In the genomic region with DNA sequence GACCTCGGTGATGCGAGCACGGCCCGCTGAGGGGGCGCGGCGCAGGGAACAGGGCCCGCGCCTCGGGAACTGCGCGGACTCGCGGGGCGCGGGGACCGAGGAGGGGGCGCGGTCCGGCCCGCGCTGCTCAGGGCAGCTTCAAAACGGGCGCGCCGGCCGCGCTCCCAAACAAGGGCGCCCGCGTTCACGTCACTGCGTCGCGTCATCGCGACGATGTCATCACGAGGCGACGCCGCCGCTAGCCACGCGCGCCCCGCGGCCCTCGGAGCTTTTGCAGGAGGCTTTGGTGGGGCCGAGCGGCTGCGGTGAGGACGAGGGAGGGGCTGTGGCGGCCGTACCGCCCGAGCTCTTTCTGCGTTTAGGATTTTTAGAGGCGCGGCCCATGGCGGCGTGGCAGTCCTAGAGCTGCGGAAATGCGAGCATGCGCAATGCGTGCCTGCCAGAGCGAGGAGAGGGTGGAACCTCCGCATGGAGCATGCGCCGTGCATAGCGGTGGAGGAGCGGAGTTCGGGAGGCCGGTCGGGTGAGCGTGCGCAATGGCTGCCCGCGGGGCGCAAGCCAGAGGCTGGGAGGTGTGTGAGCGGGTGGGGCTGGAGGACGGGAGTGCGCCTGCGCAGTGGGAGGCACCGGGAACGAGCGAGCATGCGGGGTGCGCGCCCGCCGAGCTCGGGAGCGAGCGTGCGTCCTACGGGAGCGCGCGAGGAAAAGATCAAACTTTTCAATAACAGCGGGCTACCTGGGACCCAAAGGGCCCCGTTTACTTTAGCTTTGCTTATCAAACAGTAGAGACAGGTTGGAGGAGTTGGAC, we compare ENCODE assay signal across 1 cellular context.
A peak's percentile ranks its signal among the peaks of the same experiment; 100 is the strongest.
TF ChIP-seq lines count a peak whose summit lies in the region.

TSS of gene PPP2R3B (minus strand) at position 140 of the 808 bp plus-strand sequence. CDS start 216 bp downstream, outside the sequence.

TF ChIP-seq in IMR-90, 13 proteins besides CTCF, POLR2A, EP300 and RAD21:
- TF ChIP-seq MXI1 (IDR thresholded peaks at IDR 0.05; ENCODE audit: borderline replicate concordance, low read depth, low read length): peak; percentile 96
- TF ChIP-seq MAFK (IDR thresholded peaks at IDR 0.05; ENCODE audit: low read depth, low read length): no peak
- TF ChIP-seq RCOR1 (IDR thresholded peaks at IDR 0.05; ENCODE audit: insufficient replicate concordance, low read length): no peak
- TF ChIP-seq, protein P1, sequence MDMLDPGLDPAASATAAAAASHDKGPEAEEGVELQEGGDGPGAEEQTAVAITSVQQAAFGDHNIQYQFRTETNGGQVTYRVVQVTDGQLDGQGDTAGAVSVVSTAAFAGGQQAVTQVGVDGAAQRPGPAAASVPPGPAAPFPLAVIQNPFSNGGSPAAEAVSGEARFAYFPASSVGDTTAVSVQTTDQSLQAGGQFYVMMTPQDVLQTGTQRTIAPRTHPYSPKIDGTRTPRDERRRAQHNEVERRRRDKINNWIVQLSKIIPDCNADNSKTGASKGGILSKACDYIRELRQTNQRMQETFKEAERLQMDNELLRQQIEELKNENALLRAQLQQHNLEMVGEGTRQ (IDR thresholded peaks at IDR 0.05; ENCODE audit: low read depth, low read length): peak; percentile 43
- TF ChIP-seq, protein P2, sequence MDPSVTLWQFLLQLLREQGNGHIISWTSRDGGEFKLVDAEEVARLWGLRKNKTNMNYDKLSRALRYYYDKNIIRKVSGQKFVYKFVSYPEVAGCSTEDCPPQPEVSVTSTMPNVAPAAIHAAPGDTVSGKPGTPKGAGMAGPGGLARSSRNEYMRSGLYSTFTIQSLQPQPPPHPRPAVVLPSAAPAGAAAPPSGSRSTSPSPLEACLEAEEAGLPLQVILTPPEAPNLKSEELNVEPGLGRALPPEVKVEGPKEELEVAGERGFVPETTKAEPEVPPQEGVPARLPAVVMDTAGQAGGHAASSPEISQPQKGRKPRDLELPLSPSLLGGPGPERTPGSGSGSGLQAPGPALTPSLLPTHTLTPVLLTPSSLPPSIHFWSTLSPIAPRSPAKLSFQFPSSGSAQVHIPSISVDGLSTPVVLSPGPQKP (IDR thresholded peaks at IDR 0.05; ENCODE audit: borderline replicate concordance, low read depth, low read length): no peak
- no peak for TF ChIP-seq SMC3 (IDR thresholded peaks at IDR 0.05; ENCODE audit: low read depth, low read length)
- TF ChIP-seq MAZ (IDR thresholded peaks at IDR 0.05; ENCODE audit: borderline replicate concordance, low read depth, low read length): peak; percentile 97
- no peak for TF ChIP-seq CHD1 (IDR thresholded peaks at IDR 0.05; ENCODE audit: low read depth, low read length)
- TF ChIP-seq CEBPB (IDR thresholded peaks at IDR 0.05; ENCODE audit: low read depth, low read length): no peak
